22 cellular contexts compared by ENCODE assay signal in the genomic region with DNA sequence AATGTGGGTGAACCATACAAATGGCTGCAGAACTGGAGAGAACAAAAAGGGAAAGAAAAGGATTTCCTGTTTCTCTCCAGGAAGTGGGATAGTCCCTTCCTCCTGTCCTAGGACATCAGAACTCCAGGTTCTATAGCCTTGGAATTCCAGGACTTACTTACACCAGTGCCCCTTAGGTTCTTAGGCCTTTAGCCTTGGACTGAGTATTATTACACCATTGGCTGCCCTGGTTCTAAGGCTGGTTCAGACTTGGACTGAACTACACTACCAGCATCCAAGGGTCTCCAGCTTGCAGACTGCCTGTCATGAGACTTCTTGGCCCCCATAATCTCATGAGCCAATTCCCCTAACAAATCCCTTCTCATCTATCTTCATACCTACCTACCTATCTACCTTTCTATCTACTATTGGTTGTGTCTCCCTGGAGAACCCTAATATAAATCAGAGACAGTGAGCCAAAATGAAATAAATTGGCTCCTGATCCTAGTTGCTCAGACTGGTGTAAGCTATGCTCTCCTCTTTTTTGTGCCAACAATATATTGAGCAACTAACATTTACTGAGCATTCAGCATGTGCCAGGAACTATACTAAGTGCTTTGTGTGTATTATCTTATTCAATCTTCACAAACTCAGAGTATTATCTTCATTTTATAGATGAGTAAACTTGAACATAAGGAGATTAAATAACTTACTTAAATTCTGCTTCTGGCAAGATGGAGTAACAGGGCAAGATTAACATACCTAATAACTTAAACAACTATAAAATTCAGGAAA.
DNase-seq lines count a peak whose midpoint lies in the region; ATAC-seq and TF ChIP-seq lines count a peak whose summit lies in the region.
"Had no signal": no experiment of that assay in that cellular context is flagged by ENCODE, and none has a peak within 500 bp of the region (broad histone marks: within the 10 kb centered on the region; RNA-seq: fewer than 3 reads in every experiment).

No MANE protein-coding gene starts in this region.

- H3K4me2 ChIP-seq in hepatocyte (no peak overlapping the region), neuronal stem cell (ENCODE audit: insufficient read depth, low read length, poor library complexity, severe bottlenecking) (no peak overlapping the region)

- H2AK5ac ChIP-seq in neuronal stem cell (ENCODE audit: low read depth, low read length) = no peak overlapping the region

- H2AFZ ChIP-seq in hepatocyte (no peak overlapping the region), neuronal stem cell (ENCODE audit: low read length) (no peak overlapping the region)

- H3K79me1 ChIP-seq in neuronal stem cell (ENCODE audit: low read depth, low read length) = no peaks in the 10 kb centered on the region

- no peak overlapping the region for H2BK120ac ChIP-seq in neuronal stem cell (ENCODE audit: low read depth, low read length)

- no peak overlapping the region for H2BK12ac ChIP-seq in neuronal stem cell (ENCODE audit: low read length)

- H3K27ac ChIP-seq in A673 (ENCODE audit: low read depth, low read length, poor library complexity, severe bottlenecking) = no peak overlapping the region
- no peak overlapping the region for H3K27ac ChIP-seq in body of pancreas
- peak overlapping the region; percentile 10 for H3K27ac ChIP-seq in hepatocyte
- H3K27ac ChIP-seq in neuronal stem cell (replicated peaks; ENCODE audit: low read length) = no peak overlapping the region
- H3K27ac ChIP-seq: gastrocnemius medialis, psoas muscle had no signal

- BruUV-seq in A673 (replicated peaks; lab: Mats Ljungman, UMichigan) = no TSS peak

- H3K4me3 ChIP-seq in A673 (ENCODE audit: low read depth, low read length, poor library complexity, severe bottlenecking) (no peak overlapping the region), body of pancreas (no peak overlapping the region), hepatocyte (no peak overlapping the region), neuronal stem cell (ENCODE audit: low read length in 2 of 2) (no peak overlapping the region), BE2C (ENCODE audit: low read depth, low read length) (no peak overlapping the region)
- H3K4me3 ChIP-seq: breast epithelium, gastrocnemius medialis, GM12878, psoas muscle had no signal

- DNase-seq in A673 (ENCODE audit: low spot score) = peak; percentile 51
- peak; percentile 29 for DNase-seq in AG20443 (ENCODE audit: low spot score)
- no peak for DNase-seq in body of pancreas
- DNase-seq in hepatocyte (ENCODE audit: low spot score) = no peak
- DNase-seq in AML-193 (lab: John Stamatoyannopoulos, UW) = no peak
- DNase-seq in neuronal stem cell (ENCODE audit: low spot score) = no peak
- DNase-seq in BE2C = no peak
- DNase-seq: activated CD4-positive, alpha-beta memory T cell treated with anti-CD3 and anti-CD28 coated beads for 36 hours; activated effector memory CD4-positive, alpha-beta T cell treated with anti-CD3 and anti-CD28 coated beads, Interleukin-2, amount 50 U/mL, for 16 hours; activated naive CD8-positive, alpha-beta T cell treated with anti-CD3 and anti-CD28 coated beads, Interleukin-2, amount 50 U/mL, for 24 hours; dermis blood vessel endothelial cell; DMS79; gastrocnemius medialis; islet precursor cell; Karpas-422; NCI-H1048; NCI-H2029 treated with DMSO at 0.1 percent for 48 hours; psoas muscle had no signal

- no peak overlapping the region for H3K4ac ChIP-seq in neuronal stem cell (ENCODE audit: low read length)

- no peak overlapping the region for H3K18ac ChIP-seq in neuronal stem cell (ENCODE audit: low read length)

- POLR2A ChIA-PET in A673 (lab: Charles Lee; ENCODE audit: low non-redundant PET) = interaction anchor here (0.7 kb wide), 1 partner anchor 320 kb away, joined by 3 read pairs; no protein-coding TSS in a partner anchor

- no peaks in the 10 kb centered on the region for H3K9me2 ChIP-seq in hepatocyte (replicated peaks; ENCODE audit: insufficient read depth)

- peak; percentile 27 for ATAC-seq in body of pancreas
- ATAC-seq in GM21723 (IDR thresholded peaks at IDR 0.05; ENCODE audit: unreplicated experiment) = no peak
- ATAC-seq: activated naive CD8-positive, alpha-beta T cell treated with anti-CD3 and anti-CD28 coated beads, Interleukin-2, amount 50 U/mL, for 24 hours; gastrocnemius medialis; GM12878; stimulated activated memory B cell treated with anti-CD40 and anti-IgM and Interleukin-4, amounts not matched to agents 10 μg/mL and 1 μg/mL and 100 μg/mL, for 72 hours had no signal

- no peaks in the 10 kb centered on the region for H3K9me3 ChIP-seq in A673 (ENCODE audit: low read depth, low read length, poor library complexity, severe bottlenecking)
- H3K9me3 ChIP-seq in body of pancreas = no peaks in the 10 kb centered on the region
- no peaks in the 10 kb centered on the region for H3K9me3 ChIP-seq in hepatocyte (ENCODE audit: low read depth)
- H3K9me3 ChIP-seq in neuronal stem cell (replicated peaks in 1 of 2; ENCODE audit: control insufficient read depth in 2 of 2, insufficient read depth in 1 of 2, low read depth in 1 of 2, low read length in 2 of 2) = peaks cover 0 to 7% of the 10 kb centered on the region in 2 donors
- H3K9me3 ChIP-seq in BE2C = no peaks in the 10 kb centered on the region
- H3K9me3 ChIP-seq: breast epithelium, gastrocnemius medialis, psoas muscle had no signal

- CTCF ChIA-PET in A673 (lab: Charles Lee) = no interaction called here

- TF ChIP-seq POLR2A in body of pancreas (IDR thresholded peaks at IDR 0.05) = no peak

- H4K8ac ChIP-seq in neuronal stem cell (ENCODE audit: low read depth, low read length) = no peak overlapping the region

- H4K20me1 ChIP-seq in hepatocyte (ENCODE audit: insufficient read depth, poor library complexity, severe bottlenecking) = no peaks in the 10 kb centered on the region

- intact Hi-C loops in A673 (cut with micrococcal nuclease; ENCODE audit: unreplicated experiment) = no loop called here
- intact Hi-C loops in body of pancreas (cut with DNase I) = no loop called here

- no peak for TF ChIP-seq CTCF in A673 (conservative IDR thresholded peaks at IDR 0.05; ENCODE audit: low read depth, low read length)
- no peak for TF ChIP-seq CTCF in body of pancreas (IDR thresholded peaks at IDR 0.05)
- no peak for TF ChIP-seq CTCF in hepatocyte (IDR thresholded peaks at IDR 0.05; ENCODE audit: poor library complexity)
- no peak for TF ChIP-seq CTCF in BE2C (IDR thresholded peaks at IDR 0.05; ENCODE audit: low read depth, low read length)

- no peak overlapping the region for H3K14ac ChIP-seq in neuronal stem cell (ENCODE audit: low read length)

- H3K4me1 ChIP-seq in A673 (ENCODE audit: insufficient read depth, low read length, poor library complexity, severe bottlenecking) (peaks cover 38% of the 10 kb centered on the region), body of pancreas (peaks cover 10% of the 10 kb centered on the region), hepatocyte (ENCODE audit: insufficient read depth) (peaks cover 1% of the 10 kb centered on the region), neuronal stem cell (ENCODE audit: control insufficient read depth in 2 of 2, insufficient read depth in 1 of 2, low read depth in 1 of 2, low read length in 2 of 2) (no peaks in the 10 kb centered on the region), BE2C (peaks cover 6% of the 10 kb centered on the region)
- H3K4me1 ChIP-seq: breast epithelium had no signal

- H3K9ac ChIP-seq in neuronal stem cell (ENCODE audit: low read depth, low read length, poor library complexity) = no peak overlapping the region

- H4K91ac ChIP-seq in neuronal stem cell (ENCODE audit: low read depth, low read length, poor library complexity) = no peak overlapping the region

- H2BK15ac ChIP-seq in neuronal stem cell (ENCODE audit: low read length) = no peak overlapping the region

- no peak overlapping the region for H2BK5ac ChIP-seq in neuronal stem cell (ENCODE audit: low read length)

- H3K23ac ChIP-seq in neuronal stem cell (ENCODE audit: low read depth, low read length, poor library complexity) = no peak overlapping the region

- H3K79me2 ChIP-seq in hepatocyte = peaks cover 35% of the 10 kb centered on the region

- no peaks in the 10 kb centered on the region for H3K27me3 ChIP-seq in A673 (replicated peaks; ENCODE audit: insufficient read depth, low read depth, low read length, poor library complexity)
- no peaks in the 10 kb centered on the region for H3K27me3 ChIP-seq in body of pancreas
- no peaks in the 10 kb centered on the region for H3K27me3 ChIP-seq in hepatocyte
- H3K27me3 ChIP-seq in neuronal stem cell (ENCODE audit: control insufficient read depth in 3 of 3, insufficient read depth in 3 of 3, low read depth in 1 of 3, low read length in 3 of 3) = no peaks in the 10 kb centered on the region
- H3K27me3 ChIP-seq in BE2C = no peaks in the 10 kb centered on the region
- H3K27me3 ChIP-seq: breast epithelium, gastrocnemius medialis had no signal

- H3K36me3 ChIP-seq in A673 (ENCODE audit: insufficient read depth, low read length, poor library complexity, severe bottlenecking) (no peaks in the 10 kb centered on the region), body of pancreas (replicated peaks in 1 of 2; ENCODE audit: insufficient read depth in 1 of 2, low read depth in 2 of 2) (no peaks in the 10 kb centered on the region), hepatocyte (replicated peaks; ENCODE audit: insufficient read depth, low read depth) (no peaks in the 10 kb centered on the region), neuronal stem cell (replicated peaks in 1 of 2; ENCODE audit: control insufficient read depth in 2 of 2, insufficient read depth in 2 of 2, low read length in 2 of 2) (no peaks in the 10 kb centered on the region), BE2C (no peaks in the 10 kb centered on the region)
- H3K36me3 ChIP-seq: breast epithelium, gastrocnemius medialis had no signal

Comparison
In these comparisons a context has a peak if more than half of its experiments do, and no peak if none do; other contexts are left out.
1. DNase-seq: peak in A673 (single experiment) and AG20443 (single experiment); none in body of pancreas (0 of 4), hepatocyte (single experiment), AML-193 (0 of 2), neuronal stem cell (single experiment) and BE2C (single experiment).